19 cellular contexts compared by ENCODE assay signal in genomic region chr9:128637656-128638055, GRCh38. TPM values are rescaled to one million over a fixed set of nuclear protein-coding genes. Genes with fewer than 3 reads are reported as not detected.
DNase-seq lines count a peak whose midpoint lies in the region; ATAC-seq, FAIRE-seq and TF ChIP-seq lines count a peak whose summit lies in the region.
"Had no signal": no experiment of that assay in that cellular context is flagged by ENCODE, and none has a peak within 500 bp of the region (broad histone marks: within the 10 kb centered on the region; RNA-seq: fewer than 3 reads in every experiment).

No MANE protein-coding gene starts in this region.

- H3K4me1 ChIP-seq in endothelial cell of umbilical vein (ENCODE audit: control insufficient read depth, extremely low read depth, insufficient read depth, low read length): peaks cover 11% of the 10 kb centered on the region
- peaks cover 37% of the 10 kb centered on the region for H3K4me1 ChIP-seq in skeletal muscle satellite cell (ENCODE audit: control insufficient read depth, insufficient read depth, low read length)

- H3K4me2 ChIP-seq in endothelial cell of umbilical vein (ENCODE audit: insufficient read depth, low read length): no peak overlapping the region
- H3K4me2 ChIP-seq in skeletal muscle satellite cell (ENCODE audit: low read length): no peak overlapping the region
- H3K4me2 ChIP-seq: hepatocyte had no signal

- no peak overlapping the region for H3K27ac ChIP-seq in endothelial cell of umbilical vein (ENCODE audit: insufficient read depth, low read depth, low read length)
- H3K27ac ChIP-seq: hepatocyte, right lobe of liver had no signal

- no peaks in the 10 kb centered on the region for H3K9me3 ChIP-seq in endothelial cell of umbilical vein (replicated peaks; ENCODE audit: control insufficient read depth, insufficient read depth, low read length)
- no peaks in the 10 kb centered on the region for H3K9me3 ChIP-seq in skeletal muscle satellite cell (replicated peaks; ENCODE audit: low read length)
- H3K9me3 ChIP-seq: right lobe of liver, tibial nerve had no signal

- no peaks in the 10 kb centered on the region for H3K27me3 ChIP-seq in endothelial cell of umbilical vein (ENCODE audit: control insufficient read depth in 2 of 2, insufficient read depth in 2 of 2, low read length in 2 of 2)
- no peaks in the 10 kb centered on the region for H3K27me3 ChIP-seq in skeletal muscle satellite cell (ENCODE audit: control insufficient read depth, insufficient read depth, low read length)
- H3K27me3 ChIP-seq: hepatocyte, right lobe of liver, tibial nerve had no signal

- no peak for TF ChIP-seq CTCF in endothelial cell of umbilical vein (IDR thresholded peaks at IDR 0.05; ENCODE audit: extremely low read depth in 1 of 2, insufficient read depth in 1 of 2, low read depth in 1 of 2, low read length in 2 of 2)
- TF ChIP-seq CTCF in lower leg skin (IDR thresholded peaks at IDR 0.05): no peak

- dilution Hi-C loops in endothelial cell of umbilical vein (cut with MboI; ENCODE audit: extremely low pct_ligation_motif_present, low sequenced_read_pairs): no loop called here

- no peak overlapping the region for H3K9ac ChIP-seq in endothelial cell of umbilical vein (replicated peaks; ENCODE audit: extremely low read depth, insufficient read depth, low read length)
- H3K9ac ChIP-seq in skeletal muscle satellite cell (ENCODE audit: low read depth, low read length): peak overlapping the region; percentile 27

- TF ChIP-seq POLR2A in endothelial cell of umbilical vein (IDR thresholded peaks at IDR 0.05; ENCODE audit: low read depth, low read length) (no peak), lower leg skin (IDR thresholded peaks at IDR 0.05) (no peak)

- H3K4me3 ChIP-seq in endothelial cell of umbilical vein (replicated peaks in 1 of 3; ENCODE audit: insufficient read depth in 1 of 3, low read depth in 1 of 3, low read length in 3 of 3) (no peak overlapping the region), skeletal muscle satellite cell (ENCODE audit: low read length) (no peak overlapping the region), lower leg skin (ENCODE audit: low read depth, poor library complexity, severe bottlenecking) (no peak overlapping the region)
- H3K4me3 ChIP-seq: hepatocyte, right lobe of liver, tibial nerve had no signal

- WGBS in lower leg skin, 2 donors: 58 to 59% methylated on average over 10 of the region's 10 CpGs

- DNase-seq in DMS 273 (lab: John Stamatoyannopoulos, UW; ENCODE audit: unreplicated experiment) (peak; percentile 76), DMS 273 treated with DMSO at 0.1 percent for 48 hours (lab: John Stamatoyannopoulos, UW) (no peak), NCI-H2196 treated with DMSO at 0.1 percent for 48 hours (lab: John Stamatoyannopoulos, UW; ENCODE audit: unreplicated experiment) (peak; percentile 82), endothelial cell of umbilical vein (ENCODE audit: low read depth, low spot score) (peak; percentile 34), lower leg skin (ENCODE audit: low spot score in 2 of 2) (no peak), germinal center (ENCODE audit: low spot score) (no peak)
- DNase-seq: CD8-positive, alpha-beta T cell; NCI-H1105 treated with DMSO at 0.1 percent for 48 hours; NCI-H524; PC-3; right lobe of liver; stimulated activated CD4-positive, alpha-beta T cell treated with anti-CD3 and anti-CD28 coated beads, Interleukin-2, amount 100 ng/mL, for 48 hours; stimulated activated CD8-positive, alpha-beta memory T cell treated with anti-CD3 and anti-CD28 coated beads, Interleukin-4, amount 100 ng/mL, for 48 hours had no signal

- peak; percentile 37 for FAIRE-seq in endothelial cell of umbilical vein (lab: Jason Lieb, UNC)
- FAIRE-seq: endometrium, GM12892 had no signal

- CTCF ChIA-PET in endothelial cell of umbilical vein (lab: Charles Lee): no interaction called here

- no peaks in the 10 kb centered on the region for H3K79me2 ChIP-seq in endothelial cell of umbilical vein (ENCODE audit: control insufficient read depth, insufficient read depth, low read length)
- H3K79me2 ChIP-seq: hepatocyte had no signal

- no peak for ATAC-seq in GM18909 (IDR thresholded peaks at IDR 0.05; ENCODE audit: poor library complexity, unreplicated experiment)
- ATAC-seq: CD8-positive, alpha-beta T cell; PC-3; right lobe of liver had no signal

- no TSS peak for BruUV-seq in endothelial cell of umbilical vein (replicated peaks; lab: Mats Ljungman, UMichigan)

- H2AFZ ChIP-seq in endothelial cell of umbilical vein (ENCODE audit: low read depth, low read length): no peak overlapping the region
- H2AFZ ChIP-seq: hepatocyte had no signal

- intact Hi-C loops in endothelial cell of umbilical vein (cut with micrococcal nuclease) (loop anchor here (5.0 kb wide), 1 partner anchor 180 kb away; the partner anchor contains the start of gene ENDOG), lower leg skin (cut with DNase I; ENCODE audit: low total_unique reads) (no loop called here)

- H3K9me1 ChIP-seq in endothelial cell of umbilical vein (replicated peaks; ENCODE audit: control insufficient read depth, extremely low read depth, insufficient read depth, low read length): no peaks in the 10 kb centered on the region

- POLR2A ChIA-PET in endothelial cell of umbilical vein (lab: Charles Lee): no interaction called here

- H4K20me1 ChIP-seq in endothelial cell of umbilical vein (replicated peaks; ENCODE audit: control insufficient read depth, extremely low read depth, insufficient read depth, low read length): no peaks in the 10 kb centered on the region

- H3K36me3 ChIP-seq in endothelial cell of umbilical vein (ENCODE audit: control insufficient read depth in 2 of 2, extremely low read depth in 1 of 2, insufficient read depth in 2 of 2, low read length in 2 of 2): peaks cover 14 to 23% of the 10 kb centered on the region in 2 experiments
- peaks cover 29% of the 10 kb centered on the region for H3K36me3 ChIP-seq in skeletal muscle satellite cell (ENCODE audit: insufficient read depth, low read length)

TF ChIP-seq in endothelial cell of umbilical vein, 7 proteins besides CTCF, POLR2A, EP300 and RAD21:
- no peak for TF ChIP-seq JUN (IDR thresholded peaks at IDR 0.05; ENCODE audit: borderline replicate concordance, insufficient read depth, insufficient read length, low read depth)
- TF ChIP-seq MAX (IDR thresholded peaks at IDR 0.05; ENCODE audit: insufficient read depth, insufficient read length): no peak
- no peak for TF ChIP-seq MYC (IDR thresholded peaks at IDR 0.05; ENCODE audit: low read depth, low read length)
- no peak for TF ChIP-seq EZH2 (IDR thresholded peaks at IDR 0.05; ENCODE audit: borderline replicate concordance, low read depth, low read length, severe bottlenecking)
- TF ChIP-seq FOS (IDR thresholded peaks at IDR 0.05; ENCODE audit: borderline replicate concordance, insufficient read depth, low read length): no peak
- TF ChIP-seq POLR2AphosphoS5 (IDR thresholded peaks at IDR 0.05; ENCODE audit: insufficient read depth, low read depth, low read length): no peak
- no peak for TF ChIP-seq GATA2 (IDR thresholded peaks at IDR 0.05; ENCODE audit: insufficient read depth, insufficient read length, low read depth, low read length)

RNA-seq across cellular contexts. Expression of gene DYNC2I2, which starts 19.0 kb away (rescaled TPM):
- total RNA-seq in endothelial cell of umbilical vein (68.5 and 73.6 TPM in 2 replicates), lower leg skin (10 to 100 TPM; 36.6 to 46.8 (median 44.0) TPM)
- polyA plus RNA-seq in endothelial cell of umbilical vein: 82.6 and 88.5 TPM in 2 replicates
- 56.2 and 80.5 TPM in 2 replicates for polyA plus RNA-seq in endothelial cell of umbilical vein (2011; cell fraction: cytosol; rRNA removed)
- polyA plus RNA-seq in endothelial cell of umbilical vein (2011; cell fraction: nucleus; rRNA removed): 74.6 and 80.8 TPM in 2 replicates
- 39.7 and 41.2 TPM in 2 replicates for polyA plus RNA-seq in endothelial cell of umbilical vein (2012)
- 32.9 and 45.3 TPM in 2 replicates for polyA minus RNA-seq in endothelial cell of umbilical vein
- polyA minus RNA-seq in endothelial cell of umbilical vein (2011; cell fraction: cytosol; rRNA and poly(A)+ RNA removed): 181 TPM
- polyA minus RNA-seq in endothelial cell of umbilical vein (2011; cell fraction: nucleus; rRNA and poly(A)+ RNA removed): 21.7 and 31.4 TPM in 2 replicates
- 34.2 and 44.1 TPM in 2 replicates for total RNA-seq in skeletal muscle satellite cell (2012; rRNA removed)

RNA-seq across cellular contexts. Expression of gene SET, which starts 51.4 kb away (rescaled TPM):
- 448 and 483 TPM in 2 replicates for total RNA-seq in endothelial cell of umbilical vein
- polyA plus RNA-seq in endothelial cell of umbilical vein: 61.1 and 96.9 TPM in 2 replicates
- polyA plus RNA-seq in endothelial cell of umbilical vein (2011; cell fraction: cytosol; rRNA removed): 102 and 105 TPM in 2 replicates
- 97.8 and 153 TPM in 2 replicates for polyA plus RNA-seq in endothelial cell of umbilical vein (2011; cell fraction: nucleus; rRNA removed)
- polyA plus RNA-seq in endothelial cell of umbilical vein (2012): 325 and 505 TPM in 2 replicates
- 90.4 and 106 TPM in 2 replicates for polyA minus RNA-seq in endothelial cell of umbilical vein
- polyA minus RNA-seq in endothelial cell of umbilical vein (2011; cell fraction: cytosol; rRNA and poly(A)+ RNA removed): 487 TPM
- polyA minus RNA-seq in endothelial cell of umbilical vein (2011; cell fraction: nucleus; rRNA and poly(A)+ RNA removed): 47.0 and 61.7 TPM in 2 replicates
- total RNA-seq in skeletal muscle satellite cell (2012; rRNA removed): 329 and 459 TPM in 2 replicates
- 100 to 1,000 TPM; 135 to 220 (median 178) TPM for total RNA-seq in lower leg skin

Comparison
In these comparisons a context has a peak if more than half of its experiments do, and no peak if none do; other contexts are left out.
1. DNase-seq: peak in DMS 273 (single experiment), NCI-H2196 treated with DMSO at 0.1 percent for 48 hours (single experiment) and endothelial cell of umbilical vein (single experiment); none in DMS 273 treated with DMSO at 0.1 percent for 48 hours (single experiment), lower leg skin (0 of 2) and germinal center (single experiment).